Comparison of ENCODE assay signal across 29 cellular contexts in the genomic region with DNA sequence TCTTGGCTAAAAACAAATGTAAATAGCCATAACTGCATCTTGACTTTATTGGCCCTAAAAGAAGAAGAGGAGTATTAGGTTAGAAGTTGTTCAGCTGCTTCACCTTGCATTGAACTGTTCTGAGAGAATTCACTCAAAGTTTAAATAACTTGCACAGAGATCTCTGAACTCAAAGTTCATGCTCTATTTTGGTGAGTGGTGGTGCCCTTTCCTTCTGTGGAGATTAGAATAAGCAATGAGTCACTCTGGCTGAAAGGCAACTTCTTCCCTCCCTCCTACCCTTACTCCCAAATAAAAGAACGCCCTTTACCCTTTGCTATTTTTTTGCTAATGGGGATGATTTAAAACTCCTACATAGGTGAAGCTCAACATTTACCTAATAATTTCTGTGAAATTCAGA. TPM values are rescaled to one million over a fixed set of nuclear protein-coding genes. Genes with fewer than 3 reads are reported as not detected.
DNase-seq lines count a peak whose midpoint lies in the region; ATAC-seq and TF ChIP-seq lines count a peak whose summit lies in the region.
"Had no signal": no experiment of that assay in that cellular context is flagged by ENCODE, and none has a peak within 500 bp of the region (broad histone marks: within the 10 kb centered on the region; RNA-seq: fewer than 3 reads in every experiment).

No MANE protein-coding gene starts in this region.

- CTCF ChIA-PET in SK-N-SH (lab: Yijun Ruan, JAX), result interaction anchor here (0.9 kb wide), 1 partner anchor 522 kb away, joined by 3 read pairs; no protein-coding TSS in a partner anchor

- no peak overlapping the region for H3K4me3 ChIP-seq in SK-N-SH (ENCODE audit: low read depth in 2 of 2, low read length in 1 of 2)
- H3K4me3 ChIP-seq in gastrocnemius medialis, result no peak overlapping the region
- H3K4me3 ChIP-seq in HAP-1, result no peak overlapping the region
- H3K4me3 ChIP-seq: coronary artery, lung, pancreas, skin epidermis had no signal

- TF ChIP-seq RAD21 in SK-N-SH (IDR thresholded peaks at IDR 0.05; ENCODE audit: low read length), result no peak

- WGBS in SK-N-SH (ENCODE audit: low lambda C conversion rate), result 96% methylated on average over 1 of the region's 1 CpG

- TF ChIP-seq CTCF in SK-N-SH (IDR thresholded peaks at IDR 0.05), result no peak
- TF ChIP-seq CTCF in gastrocnemius medialis (IDR thresholded peaks at IDR 0.05 in 4 of 5, conservative IDR thresholded peaks at IDR 0.05 in 1 of 5), result no peak

- POLR2A ChIA-PET in SK-N-SH (lab: Yijun Ruan, JAX), result no interaction called here

- no peaks in the 10 kb centered on the region for H3K79me2 ChIP-seq in SK-N-SH (ENCODE audit: insufficient read depth)

- DNase-seq in SK-N-SH (no peak), NCI-H226 (peak; percentile 29), iPS-NIHi7 (ENCODE audit: extremely low spot score) (peak; percentile 16), gastrocnemius medialis (no peak), head of caudate nucleus (no peak), HAP-1 (ENCODE audit: low spot score in 2 of 2) (no peak)
- DNase-seq: activated CD4-positive, alpha-beta memory T cell treated with anti-CD3 and anti-CD28 coated beads, Interleukin-2, amount 10 ng/mL, durations not matched to agents 7 days and 5 days; activated naive CD4-positive, alpha-beta T cell treated with anti-CD3 and anti-CD28 coated beads, Interleukin-2, amount 10 ng/mL, durations not matched to agents 7 days and 5 days; anterior cingulate cortex; Caco-2; DMS53; erythroblast; H9; kidney glomerular epithelial cell; NCI-H1048; NCI-H1694; NCI-H446 treated with DMSO at 0.1 percent for 48 hours; NCI-H774; pancreas; retina; stimulated activated naive B cell treated with anti-CD40 and anti-IgM and Interleukin-4, amounts not matched to agents 10 μg/mL and 1 μg/mL and 100 μg/mL, for 72 hours; substantia nigra had no signal

- H3K27ac ChIP-seq in SK-N-SH (ENCODE audit: low read depth in 2 of 2, low read length in 1 of 2) (no peak overlapping the region), gastrocnemius medialis (peak overlapping the region in 3 of 4 donors; percentile 8 to 58 (median 50))
- H3K27ac ChIP-seq: 22Rv1, C4-2B, coronary artery, pancreas, skin epidermis had no signal

- no peaks in the 10 kb centered on the region for H3K9me2 ChIP-seq in SK-N-SH

- no peak for TF ChIP-seq EP300 in SK-N-SH (IDR thresholded peaks at IDR 0.05; ENCODE audit: borderline replicate concordance in 1 of 2, low read depth in 1 of 2, low read length in 1 of 2)

- no peaks in the 10 kb centered on the region for H3K27me3 ChIP-seq in SK-N-SH (ENCODE audit: insufficient read depth)
- H3K27me3 ChIP-seq in gastrocnemius medialis, result no peaks in the 10 kb centered on the region
- no peaks in the 10 kb centered on the region for H3K27me3 ChIP-seq in HAP-1 (ENCODE audit: low read depth)
- H3K27me3 ChIP-seq: pancreas had no signal

- no peak for ATAC-seq in SK-N-SH treated with all-trans-retinoic acid at 6 μM for 48 hours
- peak in 1 of 2 donors; percentile 68 for ATAC-seq in gastrocnemius medialis
- no peak for ATAC-seq in HG03469 (IDR thresholded peaks at IDR 0.05; ENCODE audit: unreplicated experiment)
- ATAC-seq: stimulated activated naive B cell treated with anti-CD40 and anti-IgM and Interleukin-4, amounts not matched to agents 10 μg/mL and 1 μg/mL and 100 μg/mL, for 72 hours had no signal

- intact Hi-C loops in gastrocnemius medialis (cut with DNase I; ENCODE audit: low total_unique reads), result no loop called here
- intact Hi-C loops in head of caudate nucleus (cut with DNase I), result no loop called here

- TF ChIP-seq POLR2A in gastrocnemius medialis (IDR thresholded peaks at IDR 0.05), result no peak

- H2AFZ ChIP-seq in SK-N-SH (ENCODE audit: low read depth), result no peak overlapping the region

- H3K9me3 ChIP-seq in SK-N-SH, result no peaks in the 10 kb centered on the region
- no peaks in the 10 kb centered on the region for H3K9me3 ChIP-seq in gastrocnemius medialis
- H3K9me3 ChIP-seq in HAP-1, result no peaks in the 10 kb centered on the region; the same call in 1 of the 2 replicates
- H3K9me3 ChIP-seq: pancreas had no signal

- H3K4me1 ChIP-seq in SK-N-SH (ENCODE audit: control insufficient read depth in 1 of 2, insufficient read depth in 2 of 2, low read depth in 1 of 2, low read length in 1 of 2) (no peaks in the 10 kb centered on the region), gastrocnemius medialis (peaks cover 0 to 12% of the 10 kb centered on the region in 2 donors), HAP-1 (no peaks in the 10 kb centered on the region; the same call in none of the 2 replicates)
- H3K4me1 ChIP-seq: Caco-2 had no signal

- H4K20me1 ChIP-seq in SK-N-SH (ENCODE audit: insufficient read depth), result no peaks in the 10 kb centered on the region

- H3K9ac ChIP-seq in SK-N-SH, result no peak overlapping the region

- H3K36me3 ChIP-seq in SK-N-SH (replicated peaks in 1 of 2; ENCODE audit: control insufficient read depth in 1 of 2, insufficient read depth in 2 of 2, low read length in 1 of 2), result peaks cover 36 to 47% of the 10 kb centered on the region in 2 experiments
- H3K36me3 ChIP-seq in gastrocnemius medialis, result peaks cover 2 to 43% of the 10 kb centered on the region in 2 donors
- H3K36me3 ChIP-seq in HAP-1 (replicated peaks), result peaks cover 23% of the 10 kb centered on the region

- peaks cover 7% of the 10 kb centered on the region for H3F3A ChIP-seq in SK-N-SH (replicated peaks; ENCODE audit: insufficient read depth)

- no peak overlapping the region for H3K4me2 ChIP-seq in SK-N-SH

- in situ Hi-C loops in gastrocnemius medialis (cut with MboI; ENCODE audit: low sequenced_read_pairs in 4 of 4) (no loop called here), HAP-1 (cut with MboI; ENCODE audit: low sequenced_read_pairs) (no loop called here)

TF ChIP-seq in SK-N-SH treated with all-trans-retinoic acid at 6 μM for 48 hours, 23 proteins besides CTCF, POLR2A, EP300 and RAD21:
- TF ChIP-seq ZNF565 (CRISPR knock-in tag; conservative IDR thresholded peaks at IDR 0.05; ENCODE audit: low read depth), result no peak
- 0 out of 2 replicates have a peak, but pooled peaks have one; percentile 31 for TF ChIP-seq ZFP3 (CRISPR knock-in tag; IDR thresholded peaks at IDR 0.05)
- no peak for TF ChIP-seq PATZ1 (CRISPR knock-in tag; IDR thresholded peaks at IDR 0.05; ENCODE audit: borderline replicate concordance)
- TF ChIP-seq SNAI2 (CRISPR knock-in tag; IDR thresholded peaks at IDR 0.05), result no peak

TF ChIP-seq in SK-N-SH, 30 proteins besides CTCF, POLR2A, EP300 and RAD21:
- TF ChIP-seq YY1 (IDR thresholded peaks at IDR 0.05; ENCODE audit: low read depth) (no peak), ELF1 (IDR thresholded peaks at IDR 0.05) (no peak), GABPA (IDR thresholded peaks at IDR 0.05; ENCODE audit: low read depth) (no peak), TAF1 (IDR thresholded peaks at IDR 0.05; ENCODE audit: borderline replicate concordance, low read depth, low read length) (no peak), GATA2 (CRISPR knock-in tag; IDR thresholded peaks at IDR 0.05) (no peak)

RNA-seq across cellular contexts. Expression of gene ERMP1, which starts 48.9 kb away (rescaled TPM):
- polyA plus RNA-seq in SK-N-SH (2012; rRNA removed), result 5.9 and 6.4 TPM in 2 replicates
- polyA plus RNA-seq in SK-N-SH (2012; cell fraction: cytosol; rRNA removed), result 7.3 and 7.9 TPM in 2 replicates
- polyA plus RNA-seq in SK-N-SH (2012; cell fraction: nucleus; rRNA removed), result 5.6 and 6.4 TPM in 2 replicates
- total RNA-seq in gastrocnemius medialis, result 1 to 10 TPM; 4.4 to 7.4 (median 6.3) TPM

Comparison
In these comparisons a context has a peak if more than half of its experiments do, and no peak if none do; other contexts are left out.
1. DNase-seq: peak in NCI-H226 (single experiment) and iPS-NIHi7 (single experiment); none in SK-N-SH (single experiment), gastrocnemius medialis (0 of 2), head of caudate nucleus (0 of 42) and HAP-1 (0 of 2).
2. H3K27ac ChIP-seq: peak in gastrocnemius medialis (3 of 4); none in SK-N-SH (0 of 2).